19 cellular contexts compared by ENCODE assay signal in the genomic region with DNA sequence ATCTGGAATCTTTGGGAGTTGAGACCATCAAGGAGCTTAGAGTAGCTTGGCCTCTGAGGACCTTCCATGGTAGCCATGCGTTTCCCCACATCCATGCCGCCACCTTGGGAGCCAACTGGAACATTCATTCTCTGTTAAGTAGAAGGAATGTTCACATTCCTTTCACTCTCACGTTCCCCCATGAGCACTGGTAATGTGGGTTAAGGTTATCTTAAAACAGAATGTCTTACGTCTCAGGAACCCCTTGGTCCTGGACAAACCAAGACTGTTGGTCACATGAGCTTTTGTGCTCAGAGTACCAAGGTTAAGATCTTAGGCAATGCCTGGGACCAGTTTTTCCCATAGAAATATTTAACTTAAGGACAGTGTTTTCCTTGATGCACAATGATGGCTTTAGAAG.
A peak's percentile ranks its signal among the peaks of the same experiment; 100 is the strongest.
DNase-seq lines count a peak whose midpoint lies in the region; TF ChIP-seq lines count a peak whose summit lies in the region.
"Had no signal": no experiment of that assay in that cellular context is flagged by ENCODE, and none has a peak within 500 bp of the region (broad histone marks: within the 10 kb centered on the region; RNA-seq: fewer than 3 reads in every experiment).

No MANE protein-coding gene starts in this region.

- no peak overlapping the region for H2AFZ ChIP-seq in OCI-LY3 (ENCODE audit: low read depth, low read length)

- peaks cover 7 to 15% (median 10%) of the 10 kb centered on the region in 11 experiments for H3K9me3 ChIP-seq in BLaER1 treated with 17β-estradiol and CSF1 and Interleukin-3, amounts not matched to agents 10 nM and 100 nM (replicated peaks in 1 of 11)
- no peaks in the 10 kb centered on the region for H3K9me3 ChIP-seq in OCI-LY3 (ENCODE audit: insufficient read depth, low read length)
- H3K9me3 ChIP-seq: SJSA1 had no signal

- no peaks in the 10 kb centered on the region for H4K20me1 ChIP-seq in BLaER1 treated with 17β-estradiol and CSF1 and Interleukin-3, amounts not matched to agents 10 nM and 100 nM
- no peaks in the 10 kb centered on the region for H4K20me1 ChIP-seq in OCI-LY3 (ENCODE audit: insufficient read depth, low read length)

- peak overlapping the region in 8 of 11 experiments; percentile 27 to 60 (median 50); a peak in 11 of 22 replicates for H3K4me2 ChIP-seq in BLaER1 treated with 17β-estradiol and CSF1 and Interleukin-3, amounts not matched to agents 10 nM and 100 nM
- peak overlapping the region; percentile 70 for H3K4me2 ChIP-seq in OCI-LY3 (ENCODE audit: low read length)

- H3K36me3 ChIP-seq in BLaER1 treated with 17β-estradiol and CSF1 and Interleukin-3, amounts not matched to agents 10 nM and 100 nM: peaks cover 0 to 48% (median 3%) of the 10 kb centered on the region in 11 experiments; a peak in 6 of 22 replicates
- H3K36me3 ChIP-seq in OCI-LY3 (replicated peaks; ENCODE audit: low read depth, low read length): peaks cover 8% of the 10 kb centered on the region
- no peaks in the 10 kb centered on the region for H3K36me3 ChIP-seq in brain microvascular endothelial cell (replicated peaks)
- H3K36me3 ChIP-seq: SJSA1 had no signal

- peaks cover 3 to 30% (median 18%) of the 10 kb centered on the region in 10 experiments; a peak in 16 of 20 replicates for H3K4me1 ChIP-seq in BLaER1 treated with 17β-estradiol and CSF1 and Interleukin-3, amounts not matched to agents 10 nM and 100 nM
- peaks cover 31% of the 10 kb centered on the region for H3K4me1 ChIP-seq in OCI-LY3 (ENCODE audit: low read length)
- H3K4me1 ChIP-seq: SJSA1 had no signal

- DNase-seq in brain microvascular endothelial cell: peak; percentile 53
- peak; percentile 71 for DNase-seq in iris pigment epithelial cell (ENCODE audit: low read depth)
- no peak for DNase-seq in GM20000 (ENCODE audit: low spot score)
- no peak for DNase-seq in activated naive CD4-positive, alpha-beta T cell treated with Interleukin-2 at 50 U/mL for 16 hours
- DNase-seq in Kasumi-1 (lab: John Stamatoyannopoulos, UW): no peak
- DNase-seq in NCI-H82 treated with DMSO at 0.1 percent for 48 hours (lab: John Stamatoyannopoulos, UW; ENCODE audit: unreplicated experiment): no peak
- DNase-seq: 8988T, DMS53, GDM1, KG1, NCI-H1105, NCI-H146, NCI-H2029 treated with DMSO at 0.1 percent for 48 hours, NCI-H345, NCI-H524, NCI-H774 had no signal

- peak overlapping the region in 4 of 11 experiments; percentile 7 to 52 (median 18); a peak in 5 of 22 replicates for H3K27ac ChIP-seq in BLaER1 treated with 17β-estradiol and CSF1 and Interleukin-3, amounts not matched to agents 10 nM and 100 nM
- peak overlapping the region; percentile 70 for H3K27ac ChIP-seq in OCI-LY3 (ENCODE audit: low read length)
- H3K27ac ChIP-seq in brain microvascular endothelial cell: peak overlapping the region; percentile 48
- H3K27ac ChIP-seq: SJSA1 had no signal

- no peak for TF ChIP-seq CTCF in OCI-LY3 (IDR thresholded peaks at IDR 0.05; ENCODE audit: low read depth, low read length)
- no peak for TF ChIP-seq CTCF in brain microvascular endothelial cell (IDR thresholded peaks at IDR 0.05; ENCODE audit: low read depth, low read length, missing control alignments)
- no peak for TF ChIP-seq CTCF in GM20000 (IDR thresholded peaks at IDR 0.05; ENCODE audit: extremely low read depth, missing control alignments)

- no peaks in the 10 kb centered on the region for H3K79me2 ChIP-seq in OCI-LY3 (ENCODE audit: low read length)

- H3K4me3 ChIP-seq in BLaER1 treated with 17β-estradiol and CSF1 and Interleukin-3, amounts not matched to agents 10 nM and 100 nM: no peak overlapping the region
- H3K4me3 ChIP-seq in OCI-LY3 (ENCODE audit: low read length): peak overlapping the region; percentile 40
- H3K4me3 ChIP-seq in brain microvascular endothelial cell (ENCODE audit: low read depth, low read length): no peak overlapping the region
- H3K4me3 ChIP-seq: SJSA1 had no signal

- H3K9ac ChIP-seq in BLaER1 treated with 17β-estradiol and CSF1 and Interleukin-3, amounts not matched to agents 10 nM and 100 nM: no peak overlapping the region
- peak overlapping the region; percentile 31; the same call in 1 of the 2 replicates for H3K9ac ChIP-seq in OCI-LY3 (ENCODE audit: low read length)

- in situ Hi-C loops in brain microvascular endothelial cell (cut with HindIII; ENCODE audit: low pct_ligation_motif_present, low sequenced_read_pairs): no loop called here

- H3K27me3 ChIP-seq in BLaER1 treated with 17β-estradiol and CSF1 and Interleukin-3, amounts not matched to agents 10 nM and 100 nM: no peaks in the 10 kb centered on the region
- H3K27me3 ChIP-seq in OCI-LY3 (ENCODE audit: low read depth, low read length): no peaks in the 10 kb centered on the region
- no peaks in the 10 kb centered on the region for H3K27me3 ChIP-seq in brain microvascular endothelial cell (replicated peaks)
- H3K27me3 ChIP-seq: SJSA1 had no signal

Comparison
In these comparisons a context has a peak if more than half of its experiments do, and no peak if none do; other contexts are left out.
1. DNase-seq: peak in brain microvascular endothelial cell (single experiment) and iris pigment epithelial cell (single experiment); none in GM20000 (single experiment), activated naive CD4-positive, alpha-beta T cell treated with Interleukin-2 at 50 U/mL for 16 hours (single experiment), Kasumi-1 (0 of 2) and NCI-H82 treated with DMSO at 0.1 percent for 48 hours (single experiment).